Comparison of ENCODE assay signal across 1 cellular context in genomic region chr14:50798048-50798421, GRCh38.
TF ChIP-seq lines count a peak whose summit lies in the region.

No MANE protein-coding gene starts in this region.

TF ChIP-seq in GM12878, 131 proteins besides CTCF, POLR2A, EP300 and RAD21 (continued from another document):
- peak; percentile 43; the same call in 1 of the 3 replicates for TF ChIP-seq POU2F2 (IDR thresholded peaks at IDR 0.05; ENCODE audit: borderline replicate concordance, low read depth, low read length)
- no peak for TF ChIP-seq CBX3 (IDR thresholded peaks at IDR 0.05; ENCODE audit: borderline replicate concordance, low read depth)
- TF ChIP-seq RB1 (IDR thresholded peaks at IDR 0.05; ENCODE audit: borderline replicate concordance), result no peak
- TF ChIP-seq LARP7 (IDR thresholded peaks at IDR 0.05), result 0 out of 2 replicates have a peak, but pooled peaks have one; percentile 23
- TF ChIP-seq CEBPB (IDR thresholded peaks at IDR 0.05; ENCODE audit: borderline replicate concordance in 1 of 2, low read depth in 2 of 2, low read length in 2 of 2), result no peak
- TF ChIP-seq POLR2AphosphoS5 (IDR thresholded peaks at IDR 0.05; ENCODE audit: low read length), result no peak
- TF ChIP-seq BACH1 (IDR thresholded peaks at IDR 0.05; ENCODE audit: borderline replicate concordance), result no peak
- no peak for TF ChIP-seq IRF3 (IDR thresholded peaks at IDR 0.05)
- no peak for TF ChIP-seq RFX5 (IDR thresholded peaks at IDR 0.05; ENCODE audit: low read depth, low read length)
- TF ChIP-seq CHD2 (IDR thresholded peaks at IDR 0.05; ENCODE audit: borderline replicate concordance, low read depth, low read length), result no peak
- peak; percentile 57; the same call in 1 of the 2 replicates for TF ChIP-seq ATF7 (IDR thresholded peaks at IDR 0.05; ENCODE audit: low read depth)
- TF ChIP-seq JUND (IDR thresholded peaks at IDR 0.05; ENCODE audit: low read depth, low read length), result no peak
- no peak; the same call in 1 of the 2 replicates for TF ChIP-seq FOXK2 (IDR thresholded peaks at IDR 0.05)
- no peak for TF ChIP-seq ZNF592 (IDR thresholded peaks at IDR 0.05)
- no peak for TF ChIP-seq MYB (IDR thresholded peaks at IDR 0.05; ENCODE audit: borderline replicate concordance, low read depth, low read length)
- no peak for TF ChIP-seq SUZ12 (IDR thresholded peaks at IDR 0.05; ENCODE audit: unreplicated experiment)
